In the genomic region with DNA sequence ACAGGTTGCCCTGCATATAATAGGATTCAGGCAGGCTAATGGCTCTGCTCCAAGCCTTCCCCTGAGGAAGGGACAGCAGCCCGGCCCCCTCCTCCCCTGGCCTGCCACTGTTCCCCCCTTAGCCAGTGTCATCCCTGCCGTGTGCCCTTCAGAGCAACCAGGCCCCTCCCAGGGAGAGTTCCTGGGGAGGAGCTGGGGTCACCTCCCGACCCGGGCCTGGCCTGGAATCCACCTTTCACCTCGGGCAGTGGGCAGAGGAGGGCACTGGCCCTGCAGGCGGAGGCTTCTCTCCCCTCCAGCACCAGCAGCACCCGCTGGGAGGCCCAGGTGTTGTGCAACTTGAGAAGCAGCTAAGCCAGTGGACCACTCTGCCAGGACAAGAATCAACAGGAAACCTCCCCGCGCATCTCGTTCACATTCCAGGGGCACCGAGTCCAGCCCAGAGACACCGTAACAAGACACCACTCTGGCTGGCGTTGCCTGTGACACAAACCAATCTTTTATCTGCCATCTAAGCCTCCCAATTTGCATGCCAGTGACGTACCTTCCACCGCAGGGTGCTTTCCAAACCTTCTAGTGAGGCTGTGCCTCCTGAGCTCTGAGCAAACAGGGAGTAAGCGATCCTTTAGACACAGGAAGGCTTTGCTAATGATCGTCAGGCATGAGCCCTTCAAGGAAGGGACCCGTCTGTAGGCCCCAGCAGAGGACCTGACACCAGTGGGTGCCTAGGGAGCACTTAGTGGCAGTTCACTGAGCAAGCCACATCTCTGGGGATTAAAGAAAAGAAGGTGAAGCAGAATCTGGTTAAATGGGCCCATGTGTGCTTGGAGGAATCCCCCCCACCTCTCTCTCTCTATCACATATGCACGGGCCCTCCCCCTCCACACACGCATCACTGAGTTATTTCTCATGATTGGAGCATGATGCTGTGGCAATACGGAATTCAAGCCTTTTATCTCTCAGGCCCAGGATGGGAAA, we compare ENCODE assay signal across 8 cellular contexts.
DNase-seq lines count a peak whose midpoint lies in the region; ATAC-seq lines count a peak whose summit lies in the region.

No MANE protein-coding gene starts in this region.

- H3K27me3 ChIP-seq in ACC112 (ENCODE audit: insufficient read depth, low read length), result no peaks in the 10 kb centered on the region

- H3K79me2 ChIP-seq in ACC112 (ENCODE audit: control insufficient read depth, insufficient read depth, low read length, unreplicated experiment), result no peaks in the 10 kb centered on the region

- ATAC-seq in GM18909 (IDR thresholded peaks at IDR 0.05; ENCODE audit: poor library complexity, unreplicated experiment) (peak; percentile 83), HG03108 (IDR thresholded peaks at IDR 0.05; ENCODE audit: unreplicated experiment) (peak; percentile 77)

- no peak overlapping the region; the same call in 1 of the 2 replicates for H3K27ac ChIP-seq in ACC112 (ENCODE audit: low read depth, low read length)

- DNase-seq in NCI-H524 (lab: John Stamatoyannopoulos, UW) (peak; percentile 99), iPS-NIHi11 (ENCODE audit: low spot score) (peak; percentile 96), nucleus accumbens (lab: John Stamatoyannopoulos, UW) (no peak)
- peak; percentile 45 to 51 for DNase-seq in activated T-cell treated with anti-CD3 and anti-CD28 coated beads, Interleukin-2, amount 50 U/mL, for 48 hours
- peak; percentile 11 for DNase-seq in stimulated activated CD4-positive, alpha-beta T cell treated with anti-CD3 and anti-CD28 coated beads, Interleukin-2, amount 100 ng/mL, for 48 hours

- H2AFZ ChIP-seq in ACC112 (ENCODE audit: low read length, unreplicated experiment), result peak overlapping the region; percentile 43

- no peak overlapping the region for H3K4me3 ChIP-seq in ACC112 (ENCODE audit: low read depth, low read length)

- peaks cover 14% of the 10 kb centered on the region for H3K4me1 ChIP-seq in ACC112 (ENCODE audit: control insufficient read depth, insufficient read depth, low read length, unreplicated experiment)

- H3K36me3 ChIP-seq in ACC112 (ENCODE audit: insufficient read depth, low read length), result no peaks in the 10 kb centered on the region

Comparison
In these comparisons a context has a peak if more than half of its experiments do, and no peak if none do; other contexts are left out.
1. DNase-seq: peak in NCI-H524 (2 of 2), activated T-cell treated with anti-CD3 and anti-CD28 coated beads, Interleukin-2, amount 50 U/mL, for 48 hours (2 of 2), iPS-NIHi11 (single experiment) and stimulated activated CD4-positive, alpha-beta T cell treated with anti-CD3 and anti-CD28 coated beads, Interleukin-2, amount 100 ng/mL, for 48 hours (2 of 2); none in nucleus accumbens (0 of 56).